ENCODE assay signal across 17 cellular contexts in genomic region chr4:136136566-136136965, GRCh38.
DNase-seq lines count a peak whose midpoint lies in the region; ATAC-seq and TF ChIP-seq lines count a peak whose summit lies in the region.
"Had no signal": no experiment of that assay in that cellular context is flagged by ENCODE, and none has a peak within 500 bp of the region (broad histone marks: within the 10 kb centered on the region; RNA-seq: fewer than 3 reads in every experiment).

No MANE protein-coding gene starts in this region.

- H3K27ac Mint-ChIP-seq in glutamatergic neuron (ENCODE audit: unreplicated experiment): no peak overlapping the region
- H3K27ac Mint-ChIP-seq: B cell; CD14-positive monocyte; CD4-positive, alpha-beta T cell; CD8-positive, alpha-beta memory T cell had no signal

- H3K4me1 Mint-ChIP-seq in glutamatergic neuron (ENCODE audit: low read depth, unreplicated experiment): peaks cover 8% of the 10 kb centered on the region
- H3K4me1 Mint-ChIP-seq: B cell; CD14-positive monocyte; CD8-positive, alpha-beta memory T cell had no signal

- DNase-seq in DMS 273 (lab: John Stamatoyannopoulos, UW; ENCODE audit: unreplicated experiment) (peak; percentile 15), DMS 273 treated with DMSO at 0.1 percent for 48 hours (lab: John Stamatoyannopoulos, UW) (no peak), NCI-H1694 (lab: John Stamatoyannopoulos, UW) (peak; percentile 47), NCI-H2171 treated with DMSO at 0.1 percent for 48 hours (lab: John Stamatoyannopoulos, UW) (peak; percentile 69), glutamatergic neuron (peak; percentile 24), NCI-H510A treated with DMSO at 0.1 percent for 48 hours (lab: John Stamatoyannopoulos, UW) (no peak), NCI-H748 treated with DMSO at 0.1 percent for 48 hours (lab: John Stamatoyannopoulos, UW) (no peak)
- DNase-seq: CD4-positive, alpha-beta T cell; CD8-positive, alpha-beta memory T cell; DMS153; DND-41; GM23248; H7; HCEC 1CT had no signal

- no peak for TF ChIP-seq CTCF in glutamatergic neuron (IDR thresholded peaks at IDR 0.05; ENCODE audit: partially characterized antibody, unreplicated experiment)

- ATAC-seq in activated CD4-positive, CD25-positive, alpha-beta regulatory T cell treated with anti-CD3 and anti-CD28 coated beads, Interleukin-2, amount 50 U/mL, for 24 hours: no peak

- no peak overlapping the region for H3K4me3 Mint-ChIP-seq in glutamatergic neuron (ENCODE audit: unreplicated experiment)
- H3K4me3 Mint-ChIP-seq: B cell; CD14-positive monocyte; CD4-positive, alpha-beta T cell; CD8-positive, alpha-beta memory T cell had no signal

- peaks cover 4% of the 10 kb centered on the region for H3K9me3 Mint-ChIP-seq in glutamatergic neuron (ENCODE audit: unreplicated experiment)
- H3K9me3 Mint-ChIP-seq: CD14-positive monocyte had no signal

- no peaks in the 10 kb centered on the region for H3K27me3 Mint-ChIP-seq in glutamatergic neuron (ENCODE audit: unreplicated experiment)
- H3K27me3 Mint-ChIP-seq: B cell; CD4-positive, alpha-beta T cell; CD8-positive, alpha-beta memory T cell had no signal

- H3K36me3 Mint-ChIP-seq in glutamatergic neuron (ENCODE audit: unreplicated experiment): no peaks in the 10 kb centered on the region
- H3K36me3 Mint-ChIP-seq: CD14-positive monocyte; CD8-positive, alpha-beta memory T cell had no signal

Comparison
In these comparisons a context has a peak if more than half of its experiments do, and no peak if none do; other contexts are left out.
1. DNase-seq: peak in DMS 273 (single experiment), NCI-H1694 (single experiment), NCI-H2171 treated with DMSO at 0.1 percent for 48 hours (single experiment) and glutamatergic neuron (single experiment); none in DMS 273 treated with DMSO at 0.1 percent for 48 hours (single experiment), NCI-H510A treated with DMSO at 0.1 percent for 48 hours (single experiment) and NCI-H748 treated with DMSO at 0.1 percent for 48 hours (single experiment).